1 cellular context compared by ENCODE assay signal in genomic region chr19:56142087-56142787, GRCh38.
A peak's percentile ranks its signal among the peaks of the same experiment; 100 is the strongest.
TF ChIP-seq lines count a peak whose summit lies in the region.

No MANE protein-coding gene starts in this region.

TF ChIP-seq in HepG2, 621 proteins besides CTCF, POLR2A, EP300 and RAD21 (continued from another document and continues in another):
- TF ChIP-seq, protein P1, sequence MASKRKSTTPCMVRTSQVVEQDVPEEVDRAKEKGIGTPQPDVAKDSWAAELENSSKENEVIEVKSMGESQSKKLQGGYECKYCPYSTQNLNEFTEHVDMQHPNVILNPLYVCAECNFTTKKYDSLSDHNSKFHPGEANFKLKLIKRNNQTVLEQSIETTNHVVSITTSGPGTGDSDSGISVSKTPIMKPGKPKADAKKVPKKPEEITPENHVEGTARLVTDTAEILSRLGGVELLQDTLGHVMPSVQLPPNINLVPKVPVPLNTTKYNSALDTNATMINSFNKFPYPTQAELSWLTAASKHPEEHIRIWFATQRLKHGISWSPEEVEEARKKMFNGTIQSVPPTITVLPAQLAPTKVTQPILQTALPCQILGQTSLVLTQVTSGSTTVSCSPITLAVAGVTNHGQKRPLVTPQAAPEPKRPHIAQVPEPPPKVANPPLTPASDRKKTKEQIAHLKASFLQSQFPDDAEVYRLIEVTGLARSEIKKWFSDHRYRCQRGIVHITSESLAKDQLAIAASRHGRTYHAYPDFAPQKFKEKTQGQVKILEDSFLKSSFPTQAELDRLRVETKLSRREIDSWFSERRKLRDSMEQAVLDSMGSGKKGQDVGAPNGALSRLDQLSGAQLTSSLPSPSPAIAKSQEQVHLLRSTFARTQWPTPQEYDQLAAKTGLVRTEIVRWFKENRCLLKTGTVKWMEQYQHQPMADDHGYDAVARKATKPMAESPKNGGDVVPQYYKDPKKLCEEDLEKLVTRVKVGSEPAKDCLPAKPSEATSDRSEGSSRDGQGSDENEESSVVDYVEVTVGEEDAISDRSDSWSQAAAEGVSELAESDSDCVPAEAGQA (IDR thresholded peaks at IDR 0.05; ENCODE audit: low read depth) = no peak
- TF ChIP-seq, protein P1 (CRISPR knock-in tag; IDR thresholded peaks at IDR 0.05; ENCODE audit: borderline replicate concordance) = no peak
- TF ChIP-seq ZNF674 (CRISPR knock-in tag; IDR thresholded peaks at IDR 0.05; ENCODE audit: low read depth) (no peak), RARG (CRISPR knock-in tag; IDR thresholded peaks at IDR 0.05; ENCODE audit: low read depth) (no peak), NPAS2 (CRISPR knock-in tag; IDR thresholded peaks at IDR 0.05; ENCODE audit: borderline replicate concordance) (no peak), HNF1B (CRISPR knock-in tag; IDR thresholded peaks at IDR 0.05) (peak; percentile 48), ERF (CRISPR knock-in tag; IDR thresholded peaks at IDR 0.05) (peak; percentile 53; the same call in 1 of the 2 replicates), ZHX1 (CRISPR knock-in tag; IDR thresholded peaks at IDR 0.05; ENCODE audit: low read depth) (no peak), ZNF432 (CRISPR knock-in tag; IDR thresholded peaks at IDR 0.05; ENCODE audit: borderline replicate concordance) (no peak), RAD51 (IDR thresholded peaks at IDR 0.05; ENCODE audit: borderline replicate concordance) (no peak), ZNF260 (CRISPR knock-in tag; IDR thresholded peaks at IDR 0.05; ENCODE audit: borderline replicate concordance, low read depth) (no peak), ZNF275 (CRISPR knock-in tag; IDR thresholded peaks at IDR 0.05; ENCODE audit: borderline replicate concordance) (no peak), MTA1 (CRISPR knock-in tag; IDR thresholded peaks at IDR 0.05; ENCODE audit: borderline replicate concordance) (0 out of 2 replicates have a peak, but pooled peaks have one; percentile 33), ZNF878 (CRISPR knock-in tag; IDR thresholded peaks at IDR 0.05) (0 out of 2 replicates have a peak, but pooled peaks have one; percentile 32), ZNF777 (CRISPR knock-in tag; IDR thresholded peaks at IDR 0.05) (no peak), SRSF1 (optimal IDR thresholded peaks at IDR 0.05; ENCODE audit: low read depth, low read length) (no peak), ZEB1 (IDR thresholded peaks at IDR 0.05; ENCODE audit: insufficient replicate concordance, low read depth) (no peak), POLR2AphosphoS2 (IDR thresholded peaks at IDR 0.05; ENCODE audit: low read depth, low read length) (0 out of 2 replicates have a peak, but pooled peaks have one; percentile 36), ZSCAN25 (CRISPR knock-in tag; IDR thresholded peaks at IDR 0.05) (no peak), PREB (CRISPR knock-in tag; IDR thresholded peaks at IDR 0.05) (no peak), MLLT10 (CRISPR knock-in tag; IDR thresholded peaks at IDR 0.05) (no peak), ASH2L (IDR thresholded peaks at IDR 0.05; ENCODE audit: insufficient read length, low read depth, low read length) (peak; percentile 81), PHF5A (CRISPR knock-in tag; IDR thresholded peaks at IDR 0.05; ENCODE audit: low read depth, unreplicated experiment) (peak; percentile 62), ZFP90 (CRISPR knock-in tag; IDR thresholded peaks at IDR 0.05; ENCODE audit: borderline replicate concordance) (no peak), HNF4G (IDR thresholded peaks at IDR 0.05; ENCODE audit: borderline replicate concordance, low read depth, low read length) (peak; percentile 94), HNF4G (CRISPR knock-in tag; IDR thresholded peaks at IDR 0.05; ENCODE audit: borderline replicate concordance, low read depth) (peak; percentile 93), ZSCAN29 (CRISPR knock-in tag; conservative IDR thresholded peaks at IDR 0.05) (no peak), ZBTB39 (CRISPR knock-in tag; IDR thresholded peaks at IDR 0.05) (no peak), IKZF4 (CRISPR knock-in tag; IDR thresholded peaks at IDR 0.05; ENCODE audit: borderline replicate concordance, low read depth, not compliant biosample characterization) (no peak), ZNF660 (CRISPR knock-in tag; IDR thresholded peaks at IDR 0.05; ENCODE audit: borderline replicate concordance, low read depth) (no peak), ZNF710 (CRISPR knock-in tag; IDR thresholded peaks at IDR 0.05; ENCODE audit: borderline replicate concordance) (peak; percentile 70; the same call in 1 of the 2 replicates), ZZZ3 (CRISPR knock-in tag; IDR thresholded peaks at IDR 0.05; ENCODE audit: borderline replicate concordance) (no peak), FLYWCH1 (CRISPR knock-in tag; IDR thresholded peaks at IDR 0.05) (no peak), ZFP36L2 (CRISPR knock-in tag; IDR thresholded peaks at IDR 0.05) (no peak), SIN3B (IDR thresholded peaks at IDR 0.05; ENCODE audit: low read length) (no peak)
- TF ChIP-seq, protein P2, sequence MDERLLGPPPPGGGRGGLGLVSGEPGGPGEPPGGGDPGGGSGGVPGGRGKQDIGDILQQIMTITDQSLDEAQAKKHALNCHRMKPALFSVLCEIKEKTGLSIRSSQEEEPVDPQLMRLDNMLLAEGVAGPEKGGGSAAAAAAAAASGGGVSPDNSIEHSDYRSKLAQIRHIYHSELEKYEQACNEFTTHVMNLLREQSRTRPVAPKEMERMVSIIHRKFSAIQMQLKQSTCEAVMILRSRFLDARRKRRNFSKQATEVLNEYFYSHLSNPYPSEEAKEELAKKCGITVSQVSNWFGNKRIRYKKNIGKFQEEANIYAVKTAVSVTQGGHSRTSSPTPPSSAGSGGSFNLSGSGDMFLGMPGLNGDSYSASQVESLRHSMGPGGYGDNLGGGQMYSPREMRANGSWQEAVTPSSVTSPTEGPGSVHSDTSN (CRISPR knock-in tag; IDR thresholded peaks at IDR 0.05) = no peak
- TF ChIP-seq, protein P3, sequence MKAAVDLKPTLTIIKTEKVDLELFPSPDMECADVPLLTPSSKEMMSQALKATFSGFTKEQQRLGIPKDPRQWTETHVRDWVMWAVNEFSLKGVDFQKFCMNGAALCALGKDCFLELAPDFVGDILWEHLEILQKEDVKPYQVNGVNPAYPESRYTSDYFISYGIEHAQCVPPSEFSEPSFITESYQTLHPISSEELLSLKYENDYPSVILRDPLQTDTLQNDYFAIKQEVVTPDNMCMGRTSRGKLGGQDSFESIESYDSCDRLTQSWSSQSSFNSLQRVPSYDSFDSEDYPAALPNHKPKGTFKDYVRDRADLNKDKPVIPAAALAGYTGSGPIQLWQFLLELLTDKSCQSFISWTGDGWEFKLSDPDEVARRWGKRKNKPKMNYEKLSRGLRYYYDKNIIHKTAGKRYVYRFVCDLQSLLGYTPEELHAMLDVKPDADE (CRISPR knock-in tag; IDR thresholded peaks at IDR 0.05) = no peak
- TF ChIP-seq, protein P4, sequence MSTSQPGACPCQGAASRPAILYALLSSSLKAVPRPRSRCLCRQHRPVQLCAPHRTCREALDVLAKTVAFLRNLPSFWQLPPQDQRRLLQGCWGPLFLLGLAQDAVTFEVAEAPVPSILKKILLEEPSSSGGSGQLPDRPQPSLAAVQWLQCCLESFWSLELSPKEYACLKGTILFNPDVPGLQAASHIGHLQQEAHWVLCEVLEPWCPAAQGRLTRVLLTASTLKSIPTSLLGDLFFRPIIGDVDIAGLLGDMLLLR (CRISPR knock-in tag; IDR thresholded peaks at IDR 0.05) = peak; percentile 24; the same call in 1 of the 2 replicates
